Comparison of ENCODE assay signal across 23 cellular contexts in the genomic region with DNA sequence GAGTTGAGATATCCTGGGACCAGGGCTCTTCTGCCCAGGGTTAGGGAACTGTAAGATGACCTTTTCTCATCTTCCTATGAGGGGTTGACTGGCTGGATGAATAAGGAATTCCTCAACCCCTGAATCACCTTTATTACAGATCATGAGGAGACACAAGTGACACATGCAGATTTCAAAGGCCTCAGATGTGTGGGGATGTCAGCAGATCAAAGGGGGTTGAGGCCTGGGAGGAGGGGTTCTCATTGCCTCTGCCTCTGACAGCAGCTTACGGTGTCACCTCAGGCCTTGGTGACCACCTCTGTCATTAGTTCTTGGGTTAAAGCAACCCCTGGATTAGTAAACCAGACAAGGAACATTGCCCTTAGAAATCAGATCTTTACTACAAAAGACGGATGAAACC. TPM values are rescaled to one million over a fixed set of nuclear protein-coding genes. Genes with fewer than 3 reads are reported as not detected.
DNase-seq lines count a peak whose midpoint lies in the region; ATAC-seq and TF ChIP-seq lines count a peak whose summit lies in the region.
"Had no signal": no experiment of that assay in that cellular context is flagged by ENCODE, and none has a peak within 500 bp of the region (broad histone marks: within the 10 kb centered on the region; RNA-seq: fewer than 3 reads in every experiment).

No MANE protein-coding gene starts in this region.

- no peaks in the 10 kb centered on the region for H3K36me3 ChIP-seq in GM23248 (ENCODE audit: low read depth)
- H3K36me3 ChIP-seq: upper lobe of left lung had no signal

- no peak overlapping the region for H3K27ac ChIP-seq in GM23248
- H3K27ac ChIP-seq: A549, foreskin keratinocyte, upper lobe of left lung had no signal

- in situ Hi-C loops in GM23248 (cut with MboI), result no loop called here

- POLR2A ChIA-PET in activated CD8-positive, alpha-beta T cell treated with anti-CD3 and anti-CD28 coated beads for 36 hours (lab: Charles Lee), result no interaction called here
- POLR2A ChIA-PET in activated CD8-positive, alpha-beta T cell treated with anti-CD3 and anti-CD28 coated beads, Interleukin-2, amount 10 ng/mL, durations not matched to agents 7 days and 5 days (lab: Charles Lee), result no interaction called here

- peak; percentile 59 for DNase-seq in activated CD8-positive, alpha-beta T cell treated with anti-CD3 and anti-CD28 coated beads for 36 hours
- DNase-seq in activated CD8-positive, alpha-beta T cell treated with anti-CD3 and anti-CD28 coated beads, Interleukin-2, amount 10 ng/mL, durations not matched to agents 7 days and 5 days, result no peak
- DNase-seq in GM23248 (peak; percentile 52), fibroblast of mammary gland (ENCODE audit: low read depth) (peak; percentile 11), posterior vena cava (ENCODE audit: low spot score) (no peak), AG08396 (ENCODE audit: low spot score) (no peak)
- peak; percentile 49 for DNase-seq in activated CD8-positive, alpha-beta memory T cell treated with anti-CD3 and anti-CD28 coated beads, Interleukin-2, amount 50 U/mL, for 1 hour (ENCODE audit: extremely low read depth)
- DNase-seq: activated CD4-positive, alpha-beta T cell treated with anti-CD3 and anti-CD28 coated beads for 48 hours; activated effector memory CD4-positive, alpha-beta T cell treated with anti-CD3 and anti-CD28 coated beads, Interleukin-2, amount 50 U/mL, for 16 hours; DMS53; hippocampal formation; kidney; NCI-H1436; NCI-H69; OCI-M1; posterior cingulate gyrus; upper lobe of left lung had no signal

- peaks cover 2% of the 10 kb centered on the region for H3K27me3 Mint-ChIP-seq in activated CD8-positive, alpha-beta T cell treated with anti-CD3 and anti-CD28 coated beads for 36 hours
- H3K27me3 Mint-ChIP-seq in activated CD8-positive, alpha-beta T cell treated with anti-CD3 and anti-CD28 coated beads, Interleukin-2, amount 10 ng/mL, durations not matched to agents 7 days and 5 days (ENCODE audit: low read depth), result peaks cover 19% of the 10 kb centered on the region
- H3K27me3 Mint-ChIP-seq: stimulated activated naive CD8-positive, alpha-beta T cell treated with anti-CD3 and anti-CD28 coated beads, Interleukin-15, Interleukin-2, amounts not matched to agents 100 ng/mL and 50 ng/mL, for 24 hours had no signal

- peak; percentile 76 for ATAC-seq in activated CD8-positive, alpha-beta T cell treated with anti-CD3 and anti-CD28 coated beads for 36 hours
- ATAC-seq in activated CD8-positive, alpha-beta T cell treated with anti-CD3 and anti-CD28 coated beads, Interleukin-2, amount 10 ng/mL, durations not matched to agents 7 days and 5 days, result no peak
- ATAC-seq in HG02763 (IDR thresholded peaks at IDR 0.05; ENCODE audit: unreplicated experiment), result no peak
- ATAC-seq: A549; foreskin keratinocyte; natural killer cell treated with Interleukin-12 subunit alpha and Interleukin-12 subunit beta and Interleukin-15 and Interleukin-18, amount 100 ng/mL, for 72 hours had no signal

- no peak overlapping the region for H3K4me3 ChIP-seq in GM23248
- H3K4me3 ChIP-seq in fibroblast of mammary gland (ENCODE audit: control insufficient read depth, low read depth, low read length), result no peak overlapping the region
- H3K4me3 ChIP-seq: A549, upper lobe of left lung had no signal

- no peaks in the 10 kb centered on the region for H3K9me3 ChIP-seq in GM23248 (ENCODE audit: low read depth)
- H3K9me3 ChIP-seq: A549, upper lobe of left lung had no signal

- no peak overlapping the region for H3K27ac Mint-ChIP-seq in activated CD8-positive, alpha-beta T cell treated with anti-CD3 and anti-CD28 coated beads for 36 hours
- no peak overlapping the region for H3K27ac Mint-ChIP-seq in activated CD8-positive, alpha-beta T cell treated with anti-CD3 and anti-CD28 coated beads, Interleukin-2, amount 10 ng/mL, durations not matched to agents 7 days and 5 days
- H3K27ac Mint-ChIP-seq: stimulated activated naive CD8-positive, alpha-beta T cell treated with anti-CD3 and anti-CD28 coated beads, Interleukin-15, Interleukin-2, amounts not matched to agents 100 ng/mL and 50 ng/mL, for 24 hours had no signal

- no peaks in the 10 kb centered on the region for H3K9me2 ChIP-seq in GM23248 (ENCODE audit: insufficient read depth)

- H3F3A ChIP-seq in GM23248 (ENCODE audit: insufficient read depth), result no peaks in the 10 kb centered on the region

- 80 to 82% methylated on average over 2 of the region's 2 CpGs for WGBS in GM23248 (ENCODE audit: low coverage in 1 of 2, low lambda C conversion rate in 2 of 2, missing lambda C conversion rate in 2 of 2), 2 experiments

- H3K9me3 Mint-ChIP-seq in activated CD8-positive, alpha-beta T cell treated with anti-CD3 and anti-CD28 coated beads for 36 hours, result no peaks in the 10 kb centered on the region
- H3K9me3 Mint-ChIP-seq in activated CD8-positive, alpha-beta T cell treated with anti-CD3 and anti-CD28 coated beads, Interleukin-2, amount 10 ng/mL, durations not matched to agents 7 days and 5 days (ENCODE audit: insufficient read depth), result no peaks in the 10 kb centered on the region
- H3K9me3 Mint-ChIP-seq: natural killer cell treated with Interleukin-12 subunit alpha and Interleukin-12 subunit beta and Interleukin-15 and Interleukin-18, amount 100 ng/mL, for 72 hours; stimulated activated naive CD8-positive, alpha-beta T cell treated with anti-CD3 and anti-CD28 coated beads, Interleukin-15, Interleukin-2, amounts not matched to agents 100 ng/mL and 50 ng/mL, for 24 hours had no signal

- CTCF ChIA-PET in activated CD8-positive, alpha-beta T cell treated with anti-CD3 and anti-CD28 coated beads for 36 hours (lab: Charles Lee), result no interaction called here
- CTCF ChIA-PET in activated CD8-positive, alpha-beta T cell treated with anti-CD3 and anti-CD28 coated beads, Interleukin-2, amount 10 ng/mL, durations not matched to agents 7 days and 5 days (lab: Charles Lee), result no interaction called here

- no peaks in the 10 kb centered on the region for H3K36me3 Mint-ChIP-seq in activated CD8-positive, alpha-beta T cell treated with anti-CD3 and anti-CD28 coated beads for 36 hours (ENCODE audit: low read depth)
- no peaks in the 10 kb centered on the region for H3K36me3 Mint-ChIP-seq in activated CD8-positive, alpha-beta T cell treated with anti-CD3 and anti-CD28 coated beads, Interleukin-2, amount 10 ng/mL, durations not matched to agents 7 days and 5 days (ENCODE audit: low read depth)
- H3K36me3 Mint-ChIP-seq: natural killer cell treated with Interleukin-12 subunit alpha and Interleukin-12 subunit beta and Interleukin-15 and Interleukin-18, amount 100 ng/mL, for 72 hours had no signal

- no peak overlapping the region for H2AFZ ChIP-seq in GM23248

- no peak overlapping the region for H3K4me2 ChIP-seq in GM23248 (ENCODE audit: unreplicated experiment)
- H3K4me2 ChIP-seq: A549 had no signal

- intact Hi-C loops in activated CD8-positive, alpha-beta T cell treated with anti-CD3 and anti-CD28 coated beads for 36 hours (cut with micrococcal nuclease), result no loop called here
- intact Hi-C loops in posterior vena cava (cut with DNase I), result no loop called here

- no peak overlapping the region for H3K9ac ChIP-seq in GM23248

- no peaks in the 10 kb centered on the region for H3K79me2 ChIP-seq in GM23248 (ENCODE audit: insufficient read depth)

- H4K20me1 ChIP-seq in GM23248 (ENCODE audit: insufficient read depth), result no peaks in the 10 kb centered on the region

- 0 out of 2 replicates have a peak, but pooled peaks cover 4% of the 10 kb centered on the region for H3K4me1 ChIP-seq in GM23248 (ENCODE audit: insufficient read depth)
- H3K4me1 ChIP-seq: A549, foreskin keratinocyte, upper lobe of left lung had no signal

- TF ChIP-seq CTCF in activated CD8-positive, alpha-beta T cell treated with anti-CD3 and anti-CD28 coated beads for 36 hours (IDR thresholded peaks at IDR 0.05), result no peak
- TF ChIP-seq CTCF in fibroblast of mammary gland (conservative IDR thresholded peaks at IDR 0.05; ENCODE audit: control insufficient read depth, insufficient read depth, low read depth, low read length), result no peak

- no peak overlapping the region for H3K4me3 Mint-ChIP-seq in activated CD8-positive, alpha-beta T cell treated with anti-CD3 and anti-CD28 coated beads for 36 hours
- no peak overlapping the region for H3K4me3 Mint-ChIP-seq in activated CD8-positive, alpha-beta T cell treated with anti-CD3 and anti-CD28 coated beads, Interleukin-2, amount 10 ng/mL, durations not matched to agents 7 days and 5 days
- H3K4me3 Mint-ChIP-seq: natural killer cell treated with Interleukin-12 subunit alpha and Interleukin-12 subunit beta and Interleukin-15 and Interleukin-18, amount 100 ng/mL, for 72 hours; stimulated activated naive CD8-positive, alpha-beta T cell treated with anti-CD3 and anti-CD28 coated beads, Interleukin-15, Interleukin-2, amounts not matched to agents 100 ng/mL and 50 ng/mL, for 24 hours had no signal

- peaks cover 51% of the 10 kb centered on the region for H3K4me1 Mint-ChIP-seq in activated CD8-positive, alpha-beta T cell treated with anti-CD3 and anti-CD28 coated beads for 36 hours (ENCODE audit: low read depth)
- H3K4me1 Mint-ChIP-seq in activated CD8-positive, alpha-beta T cell treated with anti-CD3 and anti-CD28 coated beads, Interleukin-2, amount 10 ng/mL, durations not matched to agents 7 days and 5 days (ENCODE audit: low read depth), result peaks cover 28% of the 10 kb centered on the region

- H3K27me3 ChIP-seq in GM23248 (replicated peaks; ENCODE audit: insufficient read depth), result peaks cover 52% of the 10 kb centered on the region

RNA-seq across cellular contexts. Expression of gene KRT72, which starts 2.1 kb away (rescaled TPM):
- total RNA-seq in activated CD8-positive, alpha-beta T cell treated with anti-CD3 and anti-CD28 coated beads for 36 hours, result under 1 TPM; 0.16 to 0.32 TPM
- total RNA-seq in activated CD8-positive, alpha-beta T cell treated with anti-CD3 and anti-CD28 coated beads, Interleukin-2, amount 10 ng/mL, durations not matched to agents 7 days and 5 days, result under 1 TPM; 0.40 to 0.44 TPM
- total RNA-seq in GM23248 (2014; rRNA removed; shearing (Covaris generic)), result not detected in 2 replicates
- not detected in 2 replicates for polyA plus RNA-seq in GM23248 (2016; fragmentation: Nextera tagmentation; extraction: Ambion mirVana)
- total RNA-seq in posterior vena cava, result not detected
- total RNA-seq: foreskin keratinocyte, kidney, SK-MEL-5 had no signal
- polyA plus RNA-seq: A549, foreskin keratinocyte had no signal

RNA-seq across cellular contexts. Expression of gene KRT73, which starts 15.0 kb away (rescaled TPM):
- under 1 TPM in 1 of 2 experiments, not detected in 1; 0.20 TPM for total RNA-seq in activated CD8-positive, alpha-beta T cell treated with anti-CD3 and anti-CD28 coated beads for 36 hours
- under 1 TPM; 0.45 to 0.91 TPM for total RNA-seq in activated CD8-positive, alpha-beta T cell treated with anti-CD3 and anti-CD28 coated beads, Interleukin-2, amount 10 ng/mL, durations not matched to agents 7 days and 5 days
- total RNA-seq in GM23248 (2014; rRNA removed; shearing (Covaris generic)), result not detected in 2 replicates
- polyA plus RNA-seq in GM23248 (2016; fragmentation: Nextera tagmentation; extraction: Ambion mirVana), result not detected in 2 replicates
- total RNA-seq in posterior vena cava, result not detected
- total RNA-seq: foreskin keratinocyte, kidney, SK-MEL-5 had no signal
- polyA plus RNA-seq: A549, foreskin keratinocyte had no signal

RNA-seq across cellular contexts. Expression of gene KRT74, which starts 29.7 kb away (rescaled TPM):
- total RNA-seq in activated CD8-positive, alpha-beta T cell treated with anti-CD3 and anti-CD28 coated beads for 36 hours, result not detected
- not detected for total RNA-seq in activated CD8-positive, alpha-beta T cell treated with anti-CD3 and anti-CD28 coated beads, Interleukin-2, amount 10 ng/mL, durations not matched to agents 7 days and 5 days
- total RNA-seq in GM23248 (2014; rRNA removed; shearing (Covaris generic)), result not detected in 2 replicates
- not detected in 2 replicates for polyA plus RNA-seq in GM23248 (2016; fragmentation: Nextera tagmentation; extraction: Ambion mirVana)
- total RNA-seq in posterior vena cava, result not detected
- total RNA-seq: foreskin keratinocyte; kidney; natural killer cell treated with Interleukin-12 subunit alpha and Interleukin-12 subunit beta and Interleukin-15 and Interleukin-18, amount 100 ng/mL, for 72 hours; SK-MEL-5; upper lobe of left lung had no signal
- polyA plus RNA-seq: A549 had no signal

RNA-seq across cellular contexts. Expression of gene KRT2, which starts 48.7 kb away (rescaled TPM):
- not detected for total RNA-seq in activated CD8-positive, alpha-beta T cell treated with anti-CD3 and anti-CD28 coated beads for 36 hours
- under 1 TPM in 1 of 2 experiments, not detected in 1; 0.10 TPM for total RNA-seq in activated CD8-positive, alpha-beta T cell treated with anti-CD3 and anti-CD28 coated beads, Interleukin-2, amount 10 ng/mL, durations not matched to agents 7 days and 5 days
- not detected in 2 replicates for total RNA-seq in GM23248 (2014; rRNA removed; shearing (Covaris generic))
- polyA plus RNA-seq in GM23248 (2016; fragmentation: Nextera tagmentation; extraction: Ambion mirVana), result not detected in 2 replicates
- not detected for total RNA-seq in posterior vena cava
- total RNA-seq: foreskin keratinocyte; kidney; natural killer cell treated with Interleukin-12 subunit alpha and Interleukin-12 subunit beta and Interleukin-15 and Interleukin-18, amount 100 ng/mL, for 72 hours; SK-MEL-5; upper lobe of left lung had no signal
- polyA plus RNA-seq: foreskin keratinocyte had no signal

RNA-seq across cellular contexts. Expression of gene KRT71, which starts 50.4 kb away (rescaled TPM):
- total RNA-seq in activated CD8-positive, alpha-beta T cell treated with anti-CD3 and anti-CD28 coated beads for 36 hours, result not detected
- total RNA-seq in activated CD8-positive, alpha-beta T cell treated with anti-CD3 and anti-CD28 coated beads, Interleukin-2, amount 10 ng/mL, durations not matched to agents 7 days and 5 days, result not detected
- total RNA-seq in GM23248 (2014; rRNA removed; shearing (Covaris generic)), result not detected in 2 replicates
- not detected in 2 replicates for polyA plus RNA-seq in GM23248 (2016; fragmentation: Nextera tagmentation; extraction: Ambion mirVana)
- not detected for total RNA-seq in posterior vena cava
- total RNA-seq: foreskin keratinocyte; kidney; natural killer cell treated with Interleukin-12 subunit alpha and Interleukin-12 subunit beta and Interleukin-15 and Interleukin-18, amount 100 ng/mL, for 72 hours; SK-MEL-5; upper lobe of left lung had no signal
- polyA plus RNA-seq: A549, foreskin keratinocyte had no signal

Comparison
In these comparisons a context has a peak if more than half of its experiments do, and no peak if none do; other contexts are left out.
1. DNase-seq: peak in activated CD8-positive, alpha-beta T cell treated with anti-CD3 and anti-CD28 coated beads for 36 hours (single experiment), GM23248 (single experiment), activated CD8-positive, alpha-beta memory T cell treated with anti-CD3 and anti-CD28 coated beads, Interleukin-2, amount 50 U/mL, for 1 hour (single experiment) and fibroblast of mammary gland (single experiment); none in activated CD8-positive, alpha-beta T cell treated with anti-CD3 and anti-CD28 coated beads, Interleukin-2, amount 10 ng/mL, durations not matched to agents 7 days and 5 days (single experiment), posterior vena cava (single experiment) and AG08396 (single experiment).